Comparison of ENCODE assay signal across 22 cellular contexts in the genomic region with DNA sequence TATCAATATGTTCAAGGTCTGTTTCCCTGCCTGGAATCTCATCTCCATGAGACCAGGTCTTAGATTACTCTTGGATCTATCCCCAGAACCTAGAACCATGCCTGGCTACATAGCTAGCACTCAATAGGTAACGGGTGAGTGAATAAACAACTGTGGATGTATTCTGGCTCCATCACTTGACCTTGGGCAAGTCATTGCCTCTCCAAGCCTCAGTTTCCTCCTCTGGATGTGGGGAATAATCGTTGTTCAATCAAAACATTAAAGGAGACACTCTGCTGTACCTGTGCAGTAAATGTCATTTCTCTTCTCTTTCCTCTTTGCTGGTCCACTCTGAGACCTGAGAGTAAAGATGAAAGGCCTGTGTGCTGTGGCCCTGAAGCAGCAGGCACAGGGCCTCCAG.
DNase-seq lines count a peak whose midpoint lies in the region; ATAC-seq and TF ChIP-seq lines count a peak whose summit lies in the region.
"Had no signal": no experiment of that assay in that cellular context is flagged by ENCODE, and none has a peak within 500 bp of the region (broad histone marks: within the 10 kb centered on the region; RNA-seq: fewer than 3 reads in every experiment).

No MANE protein-coding gene starts in this region.

- no peak overlapping the region for H2BK120ac ChIP-seq in neuronal stem cell (ENCODE audit: low read depth, low read length)

- no peak overlapping the region for H3K4me2 ChIP-seq in neuronal stem cell (ENCODE audit: insufficient read depth, low read length, poor library complexity, severe bottlenecking)
- H3K4me2 ChIP-seq: BLaER1 had no signal

- no peak overlapping the region for H4K91ac ChIP-seq in neuronal stem cell (ENCODE audit: low read depth, low read length, poor library complexity)

- no peak overlapping the region for H3K23ac ChIP-seq in neuronal stem cell (ENCODE audit: low read depth, low read length, poor library complexity)

- H3K4me1 Mint-ChIP-seq in mesothelial cell of epicardium (peaks cover 60% of the 10 kb centered on the region), nephron progenitor cell (peaks cover 87% of the 10 kb centered on the region), type B pancreatic cell (ENCODE audit: unreplicated experiment) (peaks cover 52% of the 10 kb centered on the region)
- H3K4me1 Mint-ChIP-seq: CD14-positive monocyte; CD4-positive, alpha-beta memory T cell; CD4-positive, CD25-positive, alpha-beta regulatory T cell; CD8-positive, alpha-beta memory T cell had no signal

- no peak overlapping the region for H2AFZ ChIP-seq in neuronal stem cell (ENCODE audit: low read length)

- peak overlapping the region; percentile 16 for H3K18ac ChIP-seq in neuronal stem cell (ENCODE audit: low read length)

- H3K14ac ChIP-seq in neuronal stem cell (ENCODE audit: low read length) = no peak overlapping the region

- no peaks in the 10 kb centered on the region for H3K36me3 ChIP-seq in neuronal stem cell (replicated peaks in 1 of 2; ENCODE audit: control insufficient read depth in 2 of 2, insufficient read depth in 2 of 2, low read length in 2 of 2)
- H3K36me3 ChIP-seq in lower lobe of right lung = no peaks in the 10 kb centered on the region
- H3K36me3 ChIP-seq: BE2C, BLaER1 had no signal

- no peak overlapping the region for H2BK15ac ChIP-seq in neuronal stem cell (ENCODE audit: low read length)

- intact Hi-C loops in lower lobe of right lung (cut with DNase I) = no loop called here

- H3K27ac ChIP-seq in neuronal stem cell (replicated peaks; ENCODE audit: low read length) (peak overlapping the region; percentile 47), lower lobe of right lung (no peak overlapping the region)
- H3K27ac ChIP-seq: BLaER1 had no signal

- no peaks in the 10 kb centered on the region for H3K9me3 Mint-ChIP-seq in mesothelial cell of epicardium
- H3K9me3 Mint-ChIP-seq in nephron progenitor cell = no peaks in the 10 kb centered on the region
- no peaks in the 10 kb centered on the region for H3K9me3 Mint-ChIP-seq in type B pancreatic cell

- peaks cover 17 to 20% of the 10 kb centered on the region in 2 donors for H3K4me1 ChIP-seq in neuronal stem cell (ENCODE audit: control insufficient read depth in 2 of 2, insufficient read depth in 1 of 2, low read depth in 1 of 2, low read length in 2 of 2)
- no peaks in the 10 kb centered on the region for H3K4me1 ChIP-seq in lower lobe of right lung
- H3K4me1 ChIP-seq: BE2C, BLaER1 had no signal

- peaks cover 0 to 4% of the 10 kb centered on the region in 2 donors for H3K9me3 ChIP-seq in neuronal stem cell (replicated peaks in 1 of 2; ENCODE audit: control insufficient read depth in 2 of 2, insufficient read depth in 1 of 2, low read depth in 1 of 2, low read length in 2 of 2)
- H3K9me3 ChIP-seq in lower lobe of right lung = no peaks in the 10 kb centered on the region
- H3K9me3 ChIP-seq: BE2C, BLaER1 had no signal

- TF ChIP-seq CTCF in mesothelial cell of epicardium (IDR thresholded peaks at IDR 0.05; ENCODE audit: unreplicated experiment) = no peak
- TF ChIP-seq CTCF in nephron progenitor cell (IDR thresholded peaks at IDR 0.05) = no peak
- TF ChIP-seq CTCF in lower lobe of right lung (IDR thresholded peaks at IDR 0.05) = no peak
- TF ChIP-seq CTCF in type B pancreatic cell (conservative IDR thresholded peaks at IDR 0.05) = no peak

- H3K27me3 Mint-ChIP-seq in mesothelial cell of epicardium (ENCODE audit: low read depth) (no peaks in the 10 kb centered on the region), nephron progenitor cell (ENCODE audit: low read depth, poor library complexity) (peaks cover 3% of the 10 kb centered on the region), type B pancreatic cell (no peaks in the 10 kb centered on the region)

- H3K79me1 ChIP-seq in neuronal stem cell (ENCODE audit: low read depth, low read length) = no peaks in the 10 kb centered on the region

- H3K4me3 Mint-ChIP-seq in mesothelial cell of epicardium = no peak overlapping the region
- peak overlapping the region; percentile 23 for H3K4me3 Mint-ChIP-seq in nephron progenitor cell
- H3K4me3 Mint-ChIP-seq in type B pancreatic cell = no peak overlapping the region
- H3K4me3 Mint-ChIP-seq: CD4-positive, alpha-beta memory T cell; CD4-positive, CD25-positive, alpha-beta regulatory T cell; CD8-positive, alpha-beta memory T cell had no signal

- H3K36me3 Mint-ChIP-seq in mesothelial cell of epicardium (no peaks in the 10 kb centered on the region), nephron progenitor cell (ENCODE audit: low read depth) (no peaks in the 10 kb centered on the region), type B pancreatic cell (no peaks in the 10 kb centered on the region)
- H3K36me3 Mint-ChIP-seq: CD14-positive monocyte; CD4-positive, alpha-beta memory T cell; CD4-positive, CD25-positive, alpha-beta regulatory T cell; CD8-positive, alpha-beta memory T cell had no signal

- peak overlapping the region; percentile 1 for H2AK5ac ChIP-seq in neuronal stem cell (ENCODE audit: low read depth, low read length)

- H3K27me3 ChIP-seq in neuronal stem cell (ENCODE audit: control insufficient read depth in 3 of 3, insufficient read depth in 3 of 3, low read depth in 1 of 3, low read length in 3 of 3) (no peaks in the 10 kb centered on the region), lower lobe of right lung (ENCODE audit: low read depth) (peaks cover 3% of the 10 kb centered on the region)
- H3K27me3 ChIP-seq: BE2C, BLaER1 had no signal

- no peak for DNase-seq in mesothelial cell of epicardium (ENCODE audit: low spot score in 2 of 2, unreplicated experiment in 2 of 2)
- no peak for DNase-seq in nephron progenitor cell
- no peak for DNase-seq in neuronal stem cell (ENCODE audit: low spot score)
- no peak for DNase-seq in lower lobe of right lung
- DNase-seq in hepatic stellate cell (ENCODE audit: low spot score) = no peak
- DNase-seq in NCI-H146 treated with DMSO at 0.1 percent for 48 hours (lab: John Stamatoyannopoulos, UW; ENCODE audit: unreplicated experiment) = no peak
- DNase-seq in type B pancreatic cell (ENCODE audit: extremely low spot score, unreplicated experiment) = no peak
- DNase-seq: 8988T; ACHN; BE2C; CD4-positive, alpha-beta memory T cell; CD4-positive, CD25-positive, alpha-beta regulatory T cell; CD8-positive, alpha-beta memory T cell; COR-L47; DMS 273 treated with DMSO at 0.1 percent for 48 hours; DMS53; DMS79; DND-41; EL had no signal

- peak overlapping the region; percentile 85 for H3K27ac Mint-ChIP-seq in mesothelial cell of epicardium
- H3K27ac Mint-ChIP-seq in nephron progenitor cell = peak overlapping the region; percentile 99
- no peak overlapping the region for H3K27ac Mint-ChIP-seq in type B pancreatic cell
- H3K27ac Mint-ChIP-seq: CD14-positive monocyte; CD4-positive, alpha-beta memory T cell; CD4-positive, CD25-positive, alpha-beta regulatory T cell had no signal

- H4K8ac ChIP-seq in neuronal stem cell (ENCODE audit: low read depth, low read length) = no peak overlapping the region

- WGBS in neuronal stem cell (ENCODE audit: extremely low coverage in 2 of 2, insufficient read length in 2 of 2, insufficient replicate concordance in 1 of 2), 2 donors = no CpG with 5 or more reads among the region's 2 CpGs

- no peak overlapping the region for H2BK12ac ChIP-seq in neuronal stem cell (ENCODE audit: low read length)

- H2BK5ac ChIP-seq in neuronal stem cell (ENCODE audit: low read length) = no peak overlapping the region

- H3K4ac ChIP-seq in neuronal stem cell (ENCODE audit: low read length) = no peak overlapping the region

- H3K4me3 ChIP-seq in neuronal stem cell (ENCODE audit: low read length in 2 of 2) = no peak overlapping the region
- no peak overlapping the region for H3K4me3 ChIP-seq in lower lobe of right lung
- H3K4me3 ChIP-seq: BLaER1, GM12878 had no signal

- ATAC-seq in lower lobe of right lung = no peak
- ATAC-seq: GM12878 had no signal

- H3K9ac ChIP-seq in neuronal stem cell (ENCODE audit: low read depth, low read length, poor library complexity) = no peak overlapping the region
- H3K9ac ChIP-seq: BLaER1 had no signal
